ENCODE assay signal across 8 cellular contexts in the genomic region with DNA sequence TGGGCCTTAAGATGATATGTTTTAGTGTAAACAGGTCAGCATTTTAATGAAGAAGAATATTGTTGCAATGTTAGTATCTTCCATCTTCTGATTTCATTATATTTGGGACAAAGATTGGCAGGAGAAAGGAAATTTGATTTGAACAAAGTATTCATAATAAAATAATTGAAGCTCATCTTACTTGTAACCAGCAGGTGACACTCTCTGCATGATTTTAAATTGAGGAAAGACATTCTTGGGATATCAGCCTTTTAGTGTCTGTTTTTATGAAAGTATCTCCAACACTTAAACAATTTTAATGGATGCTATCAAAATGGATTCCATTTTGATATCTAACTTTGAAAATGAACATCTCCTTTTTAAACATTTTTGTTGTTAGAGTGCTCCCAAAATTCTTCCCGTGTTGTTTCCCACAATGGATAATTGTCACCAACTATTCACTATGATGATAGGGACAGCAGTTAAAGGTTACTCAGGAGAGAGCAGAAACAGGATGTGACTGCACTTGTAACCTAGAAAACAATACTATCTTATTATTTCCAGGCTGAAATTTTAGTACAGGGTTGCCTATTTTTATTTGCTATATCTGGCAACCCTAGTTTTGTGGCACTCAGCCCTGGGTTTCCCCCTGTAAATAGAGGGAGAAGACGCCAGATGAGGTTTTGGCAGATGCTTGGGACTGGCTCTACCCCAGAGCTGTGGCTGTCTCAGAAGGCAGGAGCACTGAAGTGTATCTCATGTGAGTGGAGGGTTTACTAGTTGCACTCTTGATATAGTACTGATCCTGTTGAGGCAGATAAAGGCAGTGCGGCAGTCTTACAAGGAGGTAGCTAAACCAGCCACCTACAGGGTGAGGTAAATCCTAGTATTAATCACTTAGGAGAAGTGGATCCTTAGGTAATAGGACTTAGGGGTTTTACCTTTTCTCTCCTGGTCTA. TPM values are rescaled to one million over a fixed set of nuclear protein-coding genes. Genes with fewer than 3 reads are reported as not detected.
A peak's percentile ranks its signal among the peaks of the same experiment; 100 is the strongest.
DNase-seq lines count a peak whose midpoint lies in the region; ATAC-seq and TF ChIP-seq lines count a peak whose summit lies in the region.

No MANE protein-coding gene starts in this region.

- H3K9ac ChIP-seq in DND-41 (ENCODE audit: low read depth, low read length) = no peak overlapping the region

- H3K36me3 Mint-ChIP-seq in natural killer cell = peaks cover 36% of the 10 kb centered on the region

- no peak overlapping the region for H3K4me2 ChIP-seq in DND-41 (ENCODE audit: insufficient read depth, low read length)

- DNase-seq in DND-41 = no peak
- peak; percentile 15 for DNase-seq in LHCN-M2 (ENCODE audit: low read depth)
- no peak for DNase-seq in body of pancreas
- no peak for DNase-seq in natural killer cell
- DNase-seq in coronary artery (ENCODE audit: low spot score) = no peak
- no peak for DNase-seq in SK-N-DZ (ENCODE audit: low spot score)
- DNase-seq in NCI-H774 (lab: John Stamatoyannopoulos, UW) = no peak

- H3K36me3 ChIP-seq in DND-41 (ENCODE audit: insufficient read depth, low read length) (no peaks in the 10 kb centered on the region), body of pancreas (replicated peaks in 1 of 2; ENCODE audit: insufficient read depth in 1 of 2, low read depth in 2 of 2) (no peaks in the 10 kb centered on the region)

- 51 to 53% methylated on average over 3 of the region's 3 CpGs for WGBS in body of pancreas, 2 donors

- H3K27me3 ChIP-seq in DND-41 (ENCODE audit: insufficient read depth, low read length, poor library complexity) (no peaks in the 10 kb centered on the region), body of pancreas (no peaks in the 10 kb centered on the region)

- intact Hi-C loops in body of pancreas (cut with DNase I) = no loop called here
- intact Hi-C loops in natural killer cell (cut with micrococcal nuclease) = loop anchor here (2.0 kb wide), 1 partner anchor 380 kb away; no protein-coding TSS in a partner anchor

- no peak overlapping the region for H2AFZ ChIP-seq in DND-41 (ENCODE audit: low read depth, low read length)

- ATAC-seq in DND-41 (ENCODE audit: insufficient read depth, low read depth) (no peak), body of pancreas (no peak), natural killer cell (no peak), GM18498 (IDR thresholded peaks at IDR 0.05; ENCODE audit: unreplicated experiment) (no peak)

- H3K79me2 ChIP-seq in DND-41 (ENCODE audit: insufficient read depth, low read length) = no peaks in the 10 kb centered on the region

- no peaks in the 10 kb centered on the region for H3K9me3 Mint-ChIP-seq in natural killer cell

- no peaks in the 10 kb centered on the region for H4K20me1 ChIP-seq in DND-41 (ENCODE audit: insufficient read depth, low read length)

- H3K4me3 ChIP-seq in DND-41 (ENCODE audit: low read depth in 1 of 2, low read length in 2 of 2) (no peak overlapping the region), body of pancreas (no peak overlapping the region), coronary artery (no peak overlapping the region)

- no peak for TF ChIP-seq POLR2A in body of pancreas (IDR thresholded peaks at IDR 0.05)

- no peaks in the 10 kb centered on the region for H3K4me1 ChIP-seq in DND-41 (ENCODE audit: insufficient read depth, low read length)
- H3K4me1 ChIP-seq in body of pancreas = no peaks in the 10 kb centered on the region

- peak; percentile 32 for TF ChIP-seq CTCF in DND-41 (IDR thresholded peaks at IDR 0.05; ENCODE audit: borderline replicate concordance, extremely low read depth, low read length, poor library complexity, severe bottlenecking)
- TF ChIP-seq CTCF in body of pancreas (IDR thresholded peaks at IDR 0.05) = peak in 6 of 7 experiments; percentile 12 to 58 (median 48)
- TF ChIP-seq CTCF in natural killer cell (IDR thresholded peaks at IDR 0.05) = peak; percentile 20
- no peak for TF ChIP-seq CTCF in coronary artery (IDR thresholded peaks at IDR 0.05)

- H3K9me3 ChIP-seq in DND-41 (ENCODE audit: insufficient read depth, low read length, severe bottlenecking) (no peaks in the 10 kb centered on the region), body of pancreas (no peaks in the 10 kb centered on the region)

- H3K27ac ChIP-seq in DND-41 (ENCODE audit: low read length) (no peak overlapping the region), body of pancreas (no peak overlapping the region), coronary artery (no peak overlapping the region)

- H3K27ac Mint-ChIP-seq in natural killer cell = peak overlapping the region; percentile 57 to 61

- H3K27me3 Mint-ChIP-seq in natural killer cell (ENCODE audit: low read depth in 2 of 2) = no peaks in the 10 kb centered on the region

- H3K4me1 Mint-ChIP-seq in natural killer cell = peaks cover 19 to 24% of the 10 kb centered on the region in 2 donors

- no peak overlapping the region for H3K4me3 Mint-ChIP-seq in natural killer cell

RNA-seq across cellular contexts. Expression of a gene that starts 31.0 kb away (rescaled TPM):
- total RNA-seq in LHCN-M2 (2014; rRNA removed) (not detected in 2 replicates), body of pancreas (under 1 TPM in 1 of 2 donors, not detected in 1; under 0.01 TPM), natural killer cell (under 1 TPM; 0.14 to 0.63 (median 0.50) TPM)
- polyA plus RNA-seq in LHCN-M2 (2012) = not detected
- 1.1 and 1.5 TPM in 2 replicates for polyA plus RNA-seq in SK-N-DZ (2014; cell fraction: cytosol; rRNA removed)
- polyA plus RNA-seq in SK-N-DZ (2014; cell fraction: nucleus; rRNA removed) = 2.8 and 4.0 TPM in 2 replicates
